In genomic region chr7:149701495-149702240, GRCh38 we compare ENCODE assay signal across 33 cellular contexts.
"Had no signal": no experiment of that assay in that cellular context is flagged by ENCODE, and none has a peak within 500 bp of the region (broad histone marks: within the 10 kb centered on the region; RNA-seq: fewer than 3 reads in every experiment).

No MANE protein-coding gene starts in this region.

- FAIRE-seq: colon had no signal

- H3K4me1 ChIP-seq: body of pancreas, esophagus squamous epithelium had no signal

- H3K9me3 ChIP-seq: adrenal gland, body of pancreas had no signal

- H3K4me1 Mint-ChIP-seq: activated B cell treated with CpG ODN at 0.5 μM for 24 hours; activated naive CD4-positive, alpha-beta T cell treated with anti-CD3 and anti-CD28 coated beads, Interleukin-2, amount 50 U/mL, for 24 hours; activated naive CD8-positive, alpha-beta T cell treated with anti-CD3 and anti-CD28 coated beads for 36 hours; activated naive CD8-positive, alpha-beta T cell treated with anti-CD3 and anti-CD28 coated beads, Interleukin-2, amount 50 U/mL, for 24 hours had no signal

- ATAC-seq: activated CD4-positive, CD25-positive, alpha-beta regulatory T cell treated with anti-CD3 and anti-CD28 coated beads, Interleukin-2, amount 50 U/mL, for 24 hours; activated CD8-positive, alpha-beta T cell treated with anti-CD3 and anti-CD28 coated beads for 36 hours; activated naive CD8-positive, alpha-beta T cell treated with anti-CD3 and anti-CD28 coated beads, Interleukin-2, amount 50 U/mL, for 24 hours; body of pancreas; effector memory CD8-positive, alpha-beta T cell; T-helper 17 cell had no signal

- DNase-seq: activated B cell treated with CpG ODN at 0.5 μM for 24 hours; activated CD4-positive, alpha-beta T cell treated with anti-CD3 and anti-CD28 coated beads for 48 hours; activated CD4-positive, alpha-beta T cell treated with anti-CD3 and anti-CD28 coated beads, Interleukin-2, amount 50 U/mL, for 1 hour; activated CD4-positive, alpha-beta T cell treated with anti-CD3 and anti-CD28 coated beads, Interleukin-2, amount 50 U/mL, for 48 hours; activated CD8-positive, alpha-beta memory T cell treated with anti-CD3 and anti-CD28 coated beads for 24 hours; activated CD8-positive, alpha-beta T cell treated with anti-CD3 and anti-CD28 coated beads for 36 hours; activated effector memory CD4-positive, alpha-beta T cell treated with anti-CD3 and anti-CD28 coated beads, Interleukin-2, amount 50 U/mL, for 16 hours; activated naive CD4-positive, alpha-beta T cell treated with anti-CD3 and anti-CD28 coated beads for 36 hours; activated naive CD8-positive, alpha-beta T cell treated with anti-CD3 and anti-CD28 coated beads for 36 hours; activated naive CD8-positive, alpha-beta T cell treated with anti-CD3 and anti-CD28 coated beads, Interleukin-2, amount 50 U/mL, for 24 hours; activated T-cell treated with anti-CD3 and anti-CD28 coated beads, Interleukin-2, amount 50 U/mL, for 48 hours; adrenal gland; amygdala; aorta; body of pancreas; caudate nucleus; cortex of kidney; dermis blood vessel endothelial cell; effector CD4-positive, alpha-beta T cell; effector memory CD8-positive, alpha-beta T cell; erythroblast; esophagus squamous epithelium; foreskin melanocyte; T-helper 1 cell; T-helper 17 cell; T1000; WERI-Rb-1 had no signal

- H3K4me3 ChIP-seq: adrenal gland, body of pancreas, esophagus squamous epithelium had no signal

- H3K4me3 Mint-ChIP-seq: activated B cell treated with CpG ODN at 0.5 μM for 24 hours; activated CD8-positive, alpha-beta T cell treated with anti-CD3 and anti-CD28 coated beads for 36 hours; activated naive CD4-positive, alpha-beta T cell treated with anti-CD3 and anti-CD28 coated beads for 36 hours; activated naive CD4-positive, alpha-beta T cell treated with anti-CD3 and anti-CD28 coated beads, Interleukin-2, amount 50 U/mL, for 24 hours; activated naive CD8-positive, alpha-beta T cell treated with anti-CD3 and anti-CD28 coated beads for 36 hours; activated naive CD8-positive, alpha-beta T cell treated with anti-CD3 and anti-CD28 coated beads, Interleukin-2, amount 50 U/mL, for 24 hours; activated T-helper 1 cell treated with anti-CD3 and anti-CD28 coated beads, Interleukin-12 subunit alpha, Interleukin-12 subunit beta, Interleukin-2, Interleukin-4 antibody, amounts not matched to agents 30 ng/mL and 10 ng/mL and 1 ng/mL, durations not matched to agents 14 hours and 24 hours and 36 hours; effector memory CD8-positive, alpha-beta T cell; T-helper 17 cell; T-helper 2 cell treated with Interferon-gamma antibody and Interleukin-4, amounts not matched to agents 5 μg/mL and 100 μg/mL, for 36 hours had no signal

- H3K36me3 Mint-ChIP-seq: activated naive CD4-positive, alpha-beta T cell treated with anti-CD3 and anti-CD28 coated beads, Interleukin-2, amount 50 U/mL, for 24 hours; activated naive CD8-positive, alpha-beta T cell treated with anti-CD3 and anti-CD28 coated beads for 36 hours had no signal

- H3K36me3 ChIP-seq: adrenal gland, esophagus squamous epithelium, WERI-Rb-1 had no signal

- H3K27ac ChIP-seq: adrenal gland, body of pancreas, esophagus squamous epithelium, WERI-Rb-1 had no signal

- H3K27ac Mint-ChIP-seq: activated B cell treated with CpG ODN at 0.5 μM for 24 hours; activated CD8-positive, alpha-beta T cell treated with anti-CD3 and anti-CD28 coated beads for 36 hours; activated naive CD4-positive, alpha-beta T cell treated with anti-CD3 and anti-CD28 coated beads for 36 hours; activated naive CD4-positive, alpha-beta T cell treated with anti-CD3 and anti-CD28 coated beads, Interleukin-2, amount 50 U/mL, for 24 hours; activated naive CD8-positive, alpha-beta T cell treated with anti-CD3 and anti-CD28 coated beads for 36 hours; activated naive CD8-positive, alpha-beta T cell treated with anti-CD3 and anti-CD28 coated beads, Interleukin-2, amount 50 U/mL, for 24 hours; activated T-helper 1 cell treated with anti-CD3 and anti-CD28 coated beads, Interleukin-12 subunit alpha, Interleukin-12 subunit beta, Interleukin-2, Interleukin-4 antibody, amounts not matched to agents 30 ng/mL and 10 ng/mL and 1 ng/mL, durations not matched to agents 14 hours and 24 hours and 36 hours; activated T-helper 2 cell treated with anti-CD3 and anti-CD28 coated beads, Interferon-gamma antibody, Interleukin-2, Interleukin-4, amounts not matched to agents 10 μg/mL and 5 μg/mL and 100 μg/mL, durations not matched to agents 14 hours and 24 hours and 36 hours; effector memory CD8-positive, alpha-beta T cell; T-helper 17 cell; T-helper 2 cell treated with Interferon-gamma antibody and Interleukin-4, amounts not matched to agents 5 μg/mL and 100 μg/mL, for 36 hours had no signal

- H3K27me3 ChIP-seq: adrenal gland, body of pancreas had no signal
